ENCODE assay signal across 10 cellular contexts in the genomic region with DNA sequence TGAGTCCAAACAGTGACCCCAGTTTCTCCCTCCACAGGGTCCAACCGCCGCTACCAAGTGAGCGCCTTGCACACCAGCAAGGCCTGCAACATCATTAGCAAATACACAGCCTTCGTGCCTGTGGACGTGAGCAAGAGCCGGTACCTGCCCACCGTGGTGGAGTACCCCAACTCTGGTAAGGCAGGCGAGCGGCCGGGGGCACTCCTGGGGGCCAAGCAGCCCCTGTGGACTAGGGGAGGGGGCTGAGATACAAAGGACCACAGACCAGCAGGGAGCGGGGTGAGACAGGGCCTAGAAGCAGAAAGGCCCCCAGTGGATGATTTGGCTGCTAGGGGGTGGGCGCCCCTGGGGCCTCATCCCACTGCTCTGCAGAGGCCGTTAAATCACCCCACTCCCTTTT. TPM values are rescaled to one million over a fixed set of nuclear protein-coding genes. Genes with fewer than 3 reads are reported as not detected.
"Had no signal": no experiment of that assay in that cellular context is flagged by ENCODE, and none has a peak within 500 bp of the region (broad histone marks: within the 10 kb centered on the region; RNA-seq: fewer than 3 reads in every experiment).

No MANE protein-coding gene starts in this region.

- H3K4me1 ChIP-seq: HAP-1 had no signal

- H3K27ac ChIP-seq: GM23248, HL-60 had no signal

- ATAC-seq: HCT116 had no signal

- H3K9ac ChIP-seq: GM23248 had no signal

- DNase-seq: GM23248, GOT3, HFFc6, KBM-7 had no signal

- FAIRE-seq: HTR-8/SVneo had no signal

- H3K9me3 ChIP-seq: HAP-1 had no signal

- H3K36me3 ChIP-seq: HAP-1 had no signal

- H3K4me3 ChIP-seq: GM23248, HAP-1 had no signal

- H2AFZ ChIP-seq: GM23248 had no signal

RNA-seq across cellular contexts. Expression of a gene that starts 54.7 kb away (rescaled TPM):
- total RNA-seq: GM23248, H4, HFFc6 had no signal
- polyA plus RNA-seq: GM23248, IgD-negative memory B cell had no signal
